In the genomic region with DNA sequence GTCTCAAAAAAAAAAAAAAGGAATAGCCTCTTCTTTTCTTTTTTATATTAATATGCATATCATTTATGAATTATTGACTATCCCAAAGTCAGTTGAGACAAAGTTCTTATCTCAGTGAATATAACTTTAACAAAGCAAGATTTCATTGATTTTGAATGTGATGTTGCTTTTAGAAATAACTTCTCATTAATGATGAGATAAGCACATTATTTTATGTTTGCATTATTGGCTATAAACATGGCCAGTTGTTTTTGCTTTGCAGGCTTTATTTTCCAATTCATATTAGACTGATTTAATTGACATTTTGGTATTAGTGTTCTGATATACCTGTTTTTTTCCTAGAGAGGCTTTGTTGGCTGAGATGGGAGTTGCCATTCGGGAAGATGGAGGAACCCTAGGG, we compare ENCODE assay signal across 23 cellular contexts.
DNase-seq lines count a peak whose midpoint lies in the region; ATAC-seq, FAIRE-seq and TF ChIP-seq lines count a peak whose summit lies in the region.
"Had no signal": no experiment of that assay in that cellular context is flagged by ENCODE, and none has a peak within 500 bp of the region (broad histone marks: within the 10 kb centered on the region; RNA-seq: fewer than 3 reads in every experiment).

No MANE protein-coding gene starts in this region.

- DNase-seq in caudate nucleus (lab: John Stamatoyannopoulos, UW) (no peak), right lobe of liver (no peak), mucosa of gallbladder (ENCODE audit: low spot score) (no peak)
- DNase-seq in activated CD4-positive, alpha-beta memory T cell treated with anti-CD3 and anti-CD28 coated beads, Interleukin-2, amount 10 ng/mL, durations not matched to agents 7 days and 5 days, result no peak
- no peak for DNase-seq in activated effector memory CD4-positive, alpha-beta T cell treated with Interleukin-2 at 50 U/mL for 16 hours
- DNase-seq: EL, H7, HFFc6, KG1, NCI-H1105, NCI-H146, NCI-H2029, NCI-H226, NCI-H510A treated with DMSO at 0.1 percent for 48 hours, NCI-H748 treated with DMSO at 0.1 percent for 48 hours, SJCRH30 had no signal

- CTCF ChIA-PET in activated CD4-positive, alpha-beta memory T cell treated with anti-CD3 and anti-CD28 coated beads, Interleukin-2, amount 10 ng/mL, durations not matched to agents 7 days and 5 days (lab: Charles Lee), result no interaction called here

- H3K9me3 ChIP-seq in right lobe of liver, result no peaks in the 10 kb centered on the region
- no peaks in the 10 kb centered on the region for H3K9me3 ChIP-seq in subcutaneous abdominal adipose tissue (ENCODE audit: control insufficient read depth in 5 of 5, low read length in 5 of 5)
- H3K9me3 ChIP-seq: SJCRH30 had no signal

- H3K27ac Mint-ChIP-seq in activated CD4-positive, alpha-beta memory T cell treated with anti-CD3 and anti-CD28 coated beads, Interleukin-2, amount 10 ng/mL, durations not matched to agents 7 days and 5 days, result no peak overlapping the region
- H3K27ac Mint-ChIP-seq: B cell, HFFc6 had no signal

- no peak for TF ChIP-seq POLR2A in right lobe of liver (IDR thresholded peaks at IDR 0.05)

- H3K27ac ChIP-seq in caudate nucleus (ENCODE audit: low read depth, low read length), result peak overlapping the region; percentile 60
- H3K27ac ChIP-seq in right lobe of liver, result peak overlapping the region; percentile 47 to 92 (median 59)
- H3K27ac ChIP-seq in subcutaneous abdominal adipose tissue (ENCODE audit: low read depth, low read length), result peak overlapping the region; percentile 25
- H3K27ac ChIP-seq: SJCRH30 had no signal

- no peaks in the 10 kb centered on the region for H3K4me1 Mint-ChIP-seq in activated CD4-positive, alpha-beta memory T cell treated with anti-CD3 and anti-CD28 coated beads, Interleukin-2, amount 10 ng/mL, durations not matched to agents 7 days and 5 days
- H3K4me1 Mint-ChIP-seq: B cell had no signal

- peak; percentile 23 for FAIRE-seq in G401.6 (lab: Jason Lieb, UNC)
- FAIRE-seq: A204.1, RCC 7860 had no signal

- H3K4me3 Mint-ChIP-seq in activated CD4-positive, alpha-beta memory T cell treated with anti-CD3 and anti-CD28 coated beads, Interleukin-2, amount 10 ng/mL, durations not matched to agents 7 days and 5 days, result no peak overlapping the region
- H3K4me3 Mint-ChIP-seq: B cell, CD14-positive monocyte, HFFc6 had no signal

- H3K36me3 ChIP-seq in right lobe of liver (peaks cover 5 to 23% (median 9%) of the 10 kb centered on the region in 4 donors), subcutaneous abdominal adipose tissue (ENCODE audit: control insufficient read depth in 5 of 5, insufficient read depth in 5 of 5, low read length in 5 of 5) (peaks cover 41 to 83% (median 48%) of the 10 kb centered on the region in 5 donors)

- H3K27me3 Mint-ChIP-seq in activated CD4-positive, alpha-beta memory T cell treated with anti-CD3 and anti-CD28 coated beads, Interleukin-2, amount 10 ng/mL, durations not matched to agents 7 days and 5 days, result no peaks in the 10 kb centered on the region
- H3K27me3 Mint-ChIP-seq: B cell had no signal

- intact Hi-C loops in right lobe of liver (cut with DNase I), result no loop called here

- no peak overlapping the region for H3K4me3 ChIP-seq in right lobe of liver
- H3K4me3 ChIP-seq in subcutaneous abdominal adipose tissue (ENCODE audit: low read depth in 1 of 5, low read length in 5 of 5), result no peak overlapping the region
- H3K4me3 ChIP-seq: SJCRH30 had no signal

- no peak for ATAC-seq in right lobe of liver
- ATAC-seq in GM18858 (IDR thresholded peaks at IDR 0.05; ENCODE audit: unreplicated experiment), result no peak

- TF ChIP-seq CTCF in right lobe of liver (IDR thresholded peaks at IDR 0.05), result no peak

- H3K9ac ChIP-seq in subcutaneous abdominal adipose tissue (ENCODE audit: low read length in 5 of 5), result no peak overlapping the region

- peaks cover 0 to 21% (median 8%) of the 10 kb centered on the region in 4 donors for H3K4me1 ChIP-seq in right lobe of liver
- H3K4me1 ChIP-seq in subcutaneous abdominal adipose tissue (ENCODE audit: control insufficient read depth in 5 of 5, insufficient read depth in 5 of 5, low read length in 5 of 5), result peaks cover 0 to 5% (median 2%) of the 10 kb centered on the region in 5 donors
- H3K4me1 ChIP-seq: SJCRH30 had no signal

- H3K9me3 Mint-ChIP-seq in activated CD4-positive, alpha-beta memory T cell treated with anti-CD3 and anti-CD28 coated beads, Interleukin-2, amount 10 ng/mL, durations not matched to agents 7 days and 5 days, result no peaks in the 10 kb centered on the region
- H3K9me3 Mint-ChIP-seq: CD14-positive monocyte, HFFc6 had no signal

- peaks cover 42% of the 10 kb centered on the region for H3K36me3 Mint-ChIP-seq in activated CD4-positive, alpha-beta memory T cell treated with anti-CD3 and anti-CD28 coated beads, Interleukin-2, amount 10 ng/mL, durations not matched to agents 7 days and 5 days (ENCODE audit: low read depth)

- H3K27me3 ChIP-seq in right lobe of liver (no peaks in the 10 kb centered on the region), subcutaneous abdominal adipose tissue (ENCODE audit: control insufficient read depth in 5 of 5, insufficient read depth in 4 of 5, low read length in 5 of 5) (no peaks in the 10 kb centered on the region)
- H3K27me3 ChIP-seq: SJCRH30 had no signal

- 19% methylated on average over 1 of the region's 1 CpG for WGBS in right lobe of liver (ENCODE audit: insufficient coverage, low coverage, low lambda C conversion rate, missing lambda C conversion rate)

- POLR2A ChIA-PET in activated CD4-positive, alpha-beta memory T cell treated with anti-CD3 and anti-CD28 coated beads, Interleukin-2, amount 10 ng/mL, durations not matched to agents 7 days and 5 days (lab: Charles Lee), result no interaction called here
